19 cellular contexts compared by ENCODE assay signal in the genomic region with DNA sequence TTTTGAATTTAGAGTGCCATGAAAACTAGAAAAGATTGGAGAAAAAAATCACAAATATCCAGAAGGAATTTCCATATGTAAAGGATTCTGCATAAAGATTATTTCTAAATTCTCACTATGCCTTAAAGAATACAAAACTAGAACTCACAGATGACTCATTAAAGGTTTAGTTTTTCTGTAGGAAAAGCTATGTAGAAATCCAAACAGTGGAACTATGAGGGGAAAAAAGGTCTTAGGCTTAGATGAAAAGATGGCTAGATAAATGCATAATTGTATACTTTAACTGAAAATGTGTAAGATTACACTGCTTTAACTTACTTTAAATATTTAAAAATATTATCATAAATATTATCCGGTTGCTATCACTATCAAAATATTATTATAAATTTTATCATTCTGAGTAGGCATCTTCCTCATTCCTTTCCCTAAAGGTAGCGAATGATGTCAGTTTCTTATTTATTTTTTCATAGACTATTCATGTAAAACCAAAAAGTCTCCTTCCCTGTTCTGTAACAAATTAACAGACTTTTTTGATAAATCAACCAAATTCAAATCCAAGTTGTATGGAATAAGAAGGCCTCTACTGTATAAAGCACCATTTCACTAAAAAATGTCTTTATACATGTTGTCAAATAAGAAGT.
A peak's percentile ranks its signal among the peaks of the same experiment; 100 is the strongest.
DNase-seq lines count a peak whose midpoint lies in the region; ATAC-seq, FAIRE-seq and TF ChIP-seq lines count a peak whose summit lies in the region.
"Had no signal": no experiment of that assay in that cellular context is flagged by ENCODE, and none has a peak within 500 bp of the region (broad histone marks: within the 10 kb centered on the region; RNA-seq: fewer than 3 reads in every experiment).

No MANE protein-coding gene starts in this region.

- H2BK15ac ChIP-seq in IMR-90 (ENCODE audit: low read depth, low read length): no peak overlapping the region

- H3K36me3 ChIP-seq in IMR-90 (ENCODE audit: control insufficient read depth, insufficient read depth, low read length) (no peaks in the 10 kb centered on the region), brain microvascular endothelial cell (replicated peaks) (no peaks in the 10 kb centered on the region), pancreas (no peaks in the 10 kb centered on the region)
- H3K36me3 ChIP-seq: MG63, Peyer's patch, SJCRH30 had no signal

- no peak overlapping the region for H3K23ac ChIP-seq in IMR-90 (ENCODE audit: low read depth, low read length)

- H3K4me3 Mint-ChIP-seq in CD4-positive, alpha-beta T cell: no peak overlapping the region
- H3K4me3 Mint-ChIP-seq: CD4-positive, CD25-positive, alpha-beta regulatory T cell had no signal

- CTCF ChIA-PET in IMR-90 (lab: Yijun Ruan, JAX): no interaction called here
- CTCF ChIA-PET in CD4-positive, alpha-beta T cell (lab: Charles Lee): no interaction called here

- H3K9ac ChIP-seq in IMR-90 (ENCODE audit: low read depth, low read length): no peak overlapping the region

- H3K14ac ChIP-seq in IMR-90 (replicated peaks; ENCODE audit: low read depth, low read length): no peak overlapping the region

- TF ChIP-seq RAD21 in IMR-90 (IDR thresholded peaks at IDR 0.05; ENCODE audit: low read length): no peak

- H4K8ac ChIP-seq in IMR-90 (ENCODE audit: low read depth in 2 of 2, low read length in 2 of 2): no peak overlapping the region; a peak in 1 of 4 replicates

- H3K27me3 Mint-ChIP-seq in CD4-positive, alpha-beta T cell: peaks cover 20% of the 10 kb centered on the region

- H3K56ac ChIP-seq in IMR-90 (ENCODE audit: extremely low read depth, insufficient read depth, low read length): no peak overlapping the region

- no peak overlapping the region for H2AK5ac ChIP-seq in IMR-90 (ENCODE audit: low read depth, low read length)

- no peaks in the 10 kb centered on the region for H3K36me3 Mint-ChIP-seq in CD4-positive, alpha-beta T cell (ENCODE audit: low read depth)
- H3K36me3 Mint-ChIP-seq: CD4-positive, CD25-positive, alpha-beta regulatory T cell had no signal

- no peaks in the 10 kb centered on the region for H3K4me1 Mint-ChIP-seq in CD4-positive, alpha-beta T cell (ENCODE audit: low read depth)

- H3K9me3 Mint-ChIP-seq in CD4-positive, alpha-beta T cell: peaks cover 9% of the 10 kb centered on the region

- H2AK9ac ChIP-seq in IMR-90 (replicated peaks; ENCODE audit: low read depth, low read length, poor library complexity): no peak overlapping the region

- H3K27ac Mint-ChIP-seq in CD4-positive, alpha-beta T cell: no peak overlapping the region
- H3K27ac Mint-ChIP-seq: CD4-positive, CD25-positive, alpha-beta regulatory T cell had no signal

- H2BK20ac ChIP-seq in IMR-90 (ENCODE audit: low read depth, low read length): no peak overlapping the region

- H3K4me2 ChIP-seq in IMR-90 (ENCODE audit: low read depth, low read length): no peak overlapping the region

- ATAC-seq in IMR-90 (ENCODE audit: low read depth): peak; percentile 79
- peak in 2 of 4 donors; percentile 60 to 63 for ATAC-seq in pancreas
- ATAC-seq in CD4-positive, alpha-beta T cell (ENCODE audit: poor library complexity): no peak

- H2AFZ ChIP-seq in IMR-90 (replicated peaks; ENCODE audit: low read length, poor library complexity): no peak overlapping the region

- peaks cover 0 to 6% of the 10 kb centered on the region in 2 experiments; a peak in 1 of 4 replicates for H3K79me1 ChIP-seq in IMR-90 (ENCODE audit: low read depth in 1 of 2, low read length in 2 of 2)

- no peak overlapping the region for H4K5ac ChIP-seq in IMR-90 (ENCODE audit: low read depth, low read length)

- H3K4me1 ChIP-seq in IMR-90 (ENCODE audit: control insufficient read depth, insufficient read depth, low read length) (peaks cover 6% of the 10 kb centered on the region; the same call in 1 of the 2 replicates), pancreas (peaks cover 0 to 10% (median 4%) of the 10 kb centered on the region in 3 donors)
- H3K4me1 ChIP-seq: Peyer's patch, SJCRH30 had no signal

- no CpG with 5 or more reads among the region's 2 CpGs for WGBS in IMR-90 (ENCODE audit: extremely low coverage in 2 of 2, insufficient read length in 1 of 2), 2 experiments
- 45 to 66% methylated on average over 2 of the region's 2 CpGs for WGBS in pancreas, 2 donors

- TF ChIP-seq CTCF in IMR-90 (conservative IDR thresholded peaks at IDR 0.05; ENCODE audit: low read depth, low read length): no peak
- no peak for TF ChIP-seq CTCF in brain microvascular endothelial cell (IDR thresholded peaks at IDR 0.05; ENCODE audit: low read depth, low read length, missing control alignments)
- TF ChIP-seq CTCF in fibroblast of the aortic adventitia (IDR thresholded peaks at IDR 0.05; ENCODE audit: insufficient read depth, low read length): no peak
- TF ChIP-seq CTCF in pancreas (IDR thresholded peaks at IDR 0.05): no peak
- no peak for TF ChIP-seq CTCF in CD4-positive, alpha-beta T cell (IDR thresholded peaks at IDR 0.05)

- peak; percentile 88 for DNase-seq in IMR-90
- DNase-seq in brain microvascular endothelial cell: no peak
- peak; percentile 26 for DNase-seq in fibroblast of the aortic adventitia (ENCODE audit: low read depth)
- no peak for DNase-seq in pancreas
- DNase-seq in NCI-H2107 treated with DMSO at 0.1 percent for 48 hours (lab: John Stamatoyannopoulos, UW; ENCODE audit: unreplicated experiment): no peak
- DNase-seq in H54 (ENCODE audit: insufficient read length, low spot score): no peak
- DNase-seq in medulla oblongata (ENCODE audit: extremely low spot score): no peak
- DNase-seq in CD4-positive, alpha-beta T cell: no peak
- DNase-seq: CD4-positive, CD25-positive, alpha-beta regulatory T cell; COR-L47; GDM1; MG63; NCI-H1417; NCI-H187 treated with DMSO at 0.1 percent for 48 hours; NCI-H2227 treated with DMSO at 0.1 percent for 48 hours; NCI-H510A; Peyer's patch; SJCRH30 had no signal

- H2BK5ac ChIP-seq in IMR-90 (ENCODE audit: low read depth, low read length, poor library complexity, severe bottlenecking): peak overlapping the region; percentile 94

- POLR2A ChIA-PET in IMR-90 (lab: Charles Lee; ENCODE audit: unreplicated experiment): no interaction called here
- POLR2A ChIA-PET in CD4-positive, alpha-beta T cell (lab: Charles Lee): no interaction called here

- no peak overlapping the region for H4K91ac ChIP-seq in IMR-90 (ENCODE audit: insufficient read depth, low read depth, low read length)

- FAIRE-seq in pancreas (lab: Jason Lieb, UNC) (peak; percentile 23), H54 (lab: Jason Lieb, UNC) (no peak)
- FAIRE-seq: GM19239 had no signal

- no peaks in the 10 kb centered on the region for H3K27me3 ChIP-seq in IMR-90 (ENCODE audit: control insufficient read depth, insufficient read depth, low read length)
- H3K27me3 ChIP-seq in brain microvascular endothelial cell (replicated peaks): no peaks in the 10 kb centered on the region
- H3K27me3 ChIP-seq in pancreas: no peaks in the 10 kb centered on the region
- H3K27me3 ChIP-seq in CD4-positive, alpha-beta T cell (ENCODE audit: control insufficient read depth, insufficient read depth, low read length): no peaks in the 10 kb centered on the region
- H3K27me3 ChIP-seq: MG63, Peyer's patch, SJCRH30 had no signal

- no TSS peak for BruUV-seq in IMR-90 (replicated peaks; lab: Mats Ljungman, UMichigan)

- no peaks in the 10 kb centered on the region for H4K20me1 ChIP-seq in IMR-90 (ENCODE audit: insufficient read depth, low read length)

- in situ Hi-C loops in IMR-90 (cut with MboI; ENCODE audit: low sequenced_read_pairs): no loop called here
- in situ Hi-C loops in brain microvascular endothelial cell (cut with HindIII; ENCODE audit: low pct_ligation_motif_present, low sequenced_read_pairs): no loop called here

- H3K27ac ChIP-seq in IMR-90 (ENCODE audit: insufficient read depth, low read length) (peak overlapping the region; percentile 85; the same call in 1 of the 2 replicates), brain microvascular endothelial cell (peak overlapping the region; percentile 8), pancreas (peak overlapping the region in 2 of 4 donors; percentile 59)
- no peak overlapping the region for H3K27ac ChIP-seq in CD4-positive, alpha-beta T cell (ENCODE audit: low read depth, low read length)
- H3K27ac ChIP-seq: Peyer's patch, SJCRH30 had no signal

- no peak overlapping the region for H3K18ac ChIP-seq in IMR-90 (ENCODE audit: low read depth, low read length)

- TF ChIP-seq POLR2A in IMR-90 (IDR thresholded peaks at IDR 0.05; ENCODE audit: low read depth, low read length) (no peak), H54 (IDR thresholded peaks at IDR 0.05; ENCODE audit: low read depth, low read length) (no peak)

- dilution Hi-C loops in IMR-90 (cut with HindIII; ENCODE audit: low sequenced_read_pairs, unreplicated experiment): no loop called here

- H2BK120ac ChIP-seq in IMR-90 (ENCODE audit: low read depth, low read length): 0 out of 2 replicates have a peak overlapping the region, but pooled peaks have one; percentile 38

- 0 out of 2 replicates have a peak overlapping the region, but pooled peaks have one; percentile 11 for H3K4ac ChIP-seq in IMR-90 (ENCODE audit: low read depth, low read length)

- intact Hi-C loops in IMR-90 (cut with micrococcal nuclease): loop anchor here (5.0 kb wide), 1 partner anchor 68 kb away; the partner anchor contains the start of gene COMTD1
- intact Hi-C loops in pancreas (cut with DNase I): no loop called here
- intact Hi-C loops in CD4-positive, alpha-beta T cell (cut with DNase I, micrococcal nuclease): no loop called here

- peaks cover 10% of the 10 kb centered on the region for H3K9me1 ChIP-seq in IMR-90 (ENCODE audit: insufficient read depth, low read length)

- H3K9me3 ChIP-seq in IMR-90 (ENCODE audit: control insufficient read depth, insufficient read depth, low read length) (peaks cover 9% of the 10 kb centered on the region), pancreas (no peaks in the 10 kb centered on the region)
- no peaks in the 10 kb centered on the region for H3K9me3 ChIP-seq in CD4-positive, alpha-beta T cell (ENCODE audit: control insufficient read depth, low read length)
- H3K9me3 ChIP-seq: Peyer's patch had no signal

- no peak overlapping the region for H3K4me3 ChIP-seq in IMR-90 (ENCODE audit: insufficient read depth, low read depth, low read length)
- no peak overlapping the region for H3K4me3 ChIP-seq in brain microvascular endothelial cell (ENCODE audit: low read depth, low read length)
- H3K4me3 ChIP-seq in fibroblast of the aortic adventitia (ENCODE audit: low read depth, low read length): no peak overlapping the region
- no peak overlapping the region for H3K4me3 ChIP-seq in pancreas
- H3K4me3 ChIP-seq: MG63, Peyer's patch, SJCRH30 had no signal

TF ChIP-seq in IMR-90, 13 proteins besides CTCF, POLR2A, EP300 and RAD21:
- TF ChIP-seq MXI1 (IDR thresholded peaks at IDR 0.05; ENCODE audit: borderline replicate concordance, low read depth, low read length): no peak
- TF ChIP-seq CEBPB (IDR thresholded peaks at IDR 0.05; ENCODE audit: low read depth, low read length): peak; percentile 22; the same call in 1 of the 2 replicates

Comparison
In these comparisons a context has a peak if more than half of its experiments do, and no peak if none do; other contexts are left out.
1. DNase-seq: peak in IMR-90 (single experiment) and fibroblast of the aortic adventitia (single experiment); none in brain microvascular endothelial cell (single experiment), pancreas (0 of 6), NCI-H2107 treated with DMSO at 0.1 percent for 48 hours (single experiment), H54 (single experiment), medulla oblongata (single experiment) and CD4-positive, alpha-beta T cell (0 of 10).